22 cellular contexts compared by ENCODE assay signal in the genomic region with DNA sequence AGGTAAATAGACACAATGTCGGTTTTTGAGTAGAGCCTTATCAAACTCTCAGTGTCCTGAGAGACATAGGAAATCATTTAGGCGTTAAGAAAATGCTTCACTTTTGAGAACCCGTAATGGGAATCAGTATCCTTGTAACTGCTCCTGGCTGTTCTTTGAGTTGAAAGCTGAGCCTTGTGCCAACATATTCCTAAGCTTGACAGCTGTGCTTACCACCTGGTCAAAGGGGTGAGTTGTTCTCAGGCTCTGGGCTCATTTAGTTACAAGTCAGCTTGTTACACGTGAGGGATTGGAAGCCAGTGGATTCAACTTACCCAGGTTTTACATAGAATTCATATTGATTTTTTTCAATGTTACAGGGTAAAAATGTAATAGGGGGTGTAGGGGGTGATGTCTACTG.
DNase-seq lines count a peak whose midpoint lies in the region; ATAC-seq, FAIRE-seq and TF ChIP-seq lines count a peak whose summit lies in the region.
"Had no signal": no experiment of that assay in that cellular context is flagged by ENCODE, and none has a peak within 500 bp of the region (broad histone marks: within the 10 kb centered on the region; RNA-seq: fewer than 3 reads in every experiment).

No MANE protein-coding gene starts in this region.

- H3K27me3 ChIP-seq in parathyroid adenoma (ENCODE audit: control insufficient read depth, insufficient read depth, low read length): no peaks in the 10 kb centered on the region
- H3K27me3 ChIP-seq: ascending aorta, MG63, suprapubic skin had no signal

- peak overlapping the region; percentile 6 for H3K4me3 ChIP-seq in parathyroid adenoma (ENCODE audit: low read depth, low read length)
- H3K4me3 ChIP-seq: ascending aorta, HAP-1, left ventricle myocardium inferior, MG63, prostate gland, SJCRH30, skin epidermis, suprapubic skin had no signal

- DNase-seq in DMS79 treated with DMSO at 0.1 percent for 48 hours (lab: John Stamatoyannopoulos, UW) (peak; percentile 70), NCI-H187 treated with DMSO at 0.1 percent for 48 hours (lab: John Stamatoyannopoulos, UW) (peak; percentile 87), OCI-M1 (lab: John Stamatoyannopoulos, UW) (peak; percentile 8), occipital lobe (lab: John Stamatoyannopoulos, UW) (no peak), HTR-8/SVneo (ENCODE audit: insufficient read length, low spot score) (no peak)
- DNase-seq: activated CD4-positive, alpha-beta T cell treated with anti-CD3 and anti-CD28 coated beads for 4 hours; effector CD8-positive, alpha-beta T cell; GDM1; hippocampal formation; left ventricle myocardium inferior; MG63; stimulated activated CD4-positive, alpha-beta T cell treated with anti-CD3 and anti-CD28 coated beads, Interleukin-1b, Interleukin-23, amount 100 ng/mL, for 48 hours had no signal

- no peak overlapping the region for H2AFZ ChIP-seq in parathyroid adenoma

- ATAC-seq in GM19035 (IDR thresholded peaks at IDR 0.05; ENCODE audit: unreplicated experiment): no peak

- H3K4me1 ChIP-seq in parathyroid adenoma: no peaks in the 10 kb centered on the region
- H3K4me1 ChIP-seq: ascending aorta, HAP-1, left ventricle myocardium inferior, prostate gland, SJCRH30, suprapubic skin had no signal

- no peak for FAIRE-seq in HTR-8/SVneo (lab: Jason Lieb, UNC)
- FAIRE-seq: D721Med, frontal cortex had no signal

- H3K4me2 ChIP-seq in parathyroid adenoma (ENCODE audit: low read length): peak overlapping the region; percentile 9

- TF ChIP-seq CTCF in parathyroid adenoma (IDR thresholded peaks at IDR 0.05): no peak

- no peak overlapping the region for H3K9ac ChIP-seq in parathyroid adenoma

- H3K9me3 ChIP-seq in parathyroid adenoma (ENCODE audit: control insufficient read depth, low read length): no peaks in the 10 kb centered on the region
- H3K9me3 ChIP-seq: ascending aorta, HAP-1, left ventricle myocardium inferior, MG63, prostate gland, SJCRH30, suprapubic skin had no signal

- H3K79me2 ChIP-seq in parathyroid adenoma: no peaks in the 10 kb centered on the region

- H3K27ac ChIP-seq in parathyroid adenoma: no peak overlapping the region
- H3K27ac ChIP-seq: ascending aorta, left ventricle myocardium inferior, prostate gland, SJCRH30, skin epidermis, suprapubic skin had no signal

- no peaks in the 10 kb centered on the region for H3K36me3 ChIP-seq in parathyroid adenoma (ENCODE audit: control insufficient read depth, insufficient read depth, low read length)
- H3K36me3 ChIP-seq: ascending aorta, HAP-1, left ventricle myocardium inferior, MG63, prostate gland, SJCRH30, suprapubic skin had no signal

Comparison
In these comparisons a context has a peak if more than half of its experiments do, and no peak if none do; other contexts are left out.
1. DNase-seq: peak in DMS79 treated with DMSO at 0.1 percent for 48 hours (single experiment), NCI-H187 treated with DMSO at 0.1 percent for 48 hours (single experiment) and OCI-M1 (single experiment); none in occipital lobe (single experiment) and HTR-8/SVneo (single experiment).